In the genomic region with DNA sequence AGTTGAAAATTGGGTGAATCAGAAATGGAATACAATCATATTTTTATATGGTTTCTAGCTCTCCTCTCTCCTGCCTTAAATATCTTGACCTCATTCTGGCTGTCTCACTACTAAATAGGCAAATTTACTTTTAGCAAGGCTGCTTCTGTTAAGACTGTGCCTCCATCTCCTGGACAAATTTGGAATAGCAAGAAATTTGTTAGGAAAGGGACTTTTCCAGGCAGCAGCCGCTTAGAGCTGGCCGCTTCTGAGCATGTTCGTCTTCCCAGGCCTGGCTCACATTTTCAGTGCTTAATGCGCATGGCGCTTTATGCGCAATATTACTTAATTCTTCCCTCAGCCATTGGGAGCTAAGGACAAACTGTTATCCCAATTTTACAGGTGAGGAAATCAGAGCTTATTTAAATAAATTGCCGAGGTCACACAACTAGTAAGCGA, we compare ENCODE assay signal across 8 cellular contexts. TPM values are rescaled to one million over a fixed set of nuclear protein-coding genes. Genes with fewer than 3 reads are reported as not detected.
DNase-seq lines count a peak whose midpoint lies in the region; ATAC-seq and TF ChIP-seq lines count a peak whose summit lies in the region.

No MANE protein-coding gene starts in this region.

- H3K4me1 ChIP-seq in CD4-positive, alpha-beta memory T cell (ENCODE audit: insufficient read depth, low read length) = peaks cover 28% of the 10 kb centered on the region
- peaks cover 15% of the 10 kb centered on the region for H3K4me1 ChIP-seq in HAP-1
- peaks cover 18 to 30% (median 26%) of the 10 kb centered on the region in 4 donors for H3K4me1 ChIP-seq in transverse colon

- DNase-seq in CD4-positive, alpha-beta memory T cell = peak; percentile 57 to 72 (median 70)
- DNase-seq in HAP-1 (ENCODE audit: low spot score in 2 of 2) (peak; percentile 68 to 70), NCI-H510A (lab: John Stamatoyannopoulos, UW) (peak; percentile 36), epithelial cell of proximal tubule (ENCODE audit: low read depth) (no peak), midbrain (lab: John Stamatoyannopoulos, UW) (peak; percentile 94), transverse colon (peak; percentile 63)
- peak; percentile 87 for DNase-seq in activated CD4-positive, alpha-beta T cell treated with anti-CD3 and anti-CD28 coated beads, Interleukin-2, amount 10 ng/mL, durations not matched to agents 24 days and 14 days

- intact Hi-C loops in CD4-positive, alpha-beta memory T cell (cut with micrococcal nuclease) = loop anchor here (1.0 to 5.0 kb wide), 7 partner anchors 36 to 989 kb away; partner anchors contain the start of genes BCL2L13, MICAL3, TUBA8 and USP18
- intact Hi-C loops in activated CD4-positive, alpha-beta T cell treated with anti-CD3 and anti-CD28 coated beads, Interleukin-2, amount 10 ng/mL, durations not matched to agents 24 days and 14 days (cut with micrococcal nuclease) = loop anchor here (1.0 to 5.0 kb wide), 4 partner anchors 73 to 999 kb away; no protein-coding TSS in a partner anchor
- intact Hi-C loops in transverse colon (cut with DNase I; ENCODE audit: low total_unique reads) = loop anchor here (2.0 to 10.0 kb wide), 4 partner anchors 51 to 244 kb away; partner anchors contain the start of gene MICAL3

- peaks cover 14% of the 10 kb centered on the region for H3K36me3 ChIP-seq in CD4-positive, alpha-beta memory T cell (ENCODE audit: insufficient read depth, low read length)
- H3K36me3 ChIP-seq in HAP-1 (replicated peaks) (peaks cover 16% of the 10 kb centered on the region), transverse colon (peaks cover 0 to 6% (median 2%) of the 10 kb centered on the region in 4 donors)

- TF ChIP-seq EP300 in transverse colon (IDR thresholded peaks at IDR 0.05; ENCODE audit: low read depth) = no peak

- ATAC-seq in GM21786 (IDR thresholded peaks at IDR 0.05; ENCODE audit: unreplicated experiment) = no peak

- H3K27me3 ChIP-seq in CD4-positive, alpha-beta memory T cell (ENCODE audit: insufficient read depth, low read length) = no peaks in the 10 kb centered on the region
- no peaks in the 10 kb centered on the region for H3K27me3 ChIP-seq in HAP-1 (ENCODE audit: low read depth)
- H3K27me3 ChIP-seq in transverse colon = no peaks in the 10 kb centered on the region

- CTCF ChIA-PET in CD4-positive, alpha-beta memory T cell (lab: Charles Lee; ENCODE audit: partially characterized antibody) = interaction anchor here (0.7 to 9.0 kb wide), 25 partner anchors 11 to 992 kb away, joined by 3 to 226 read pairs (median 5); no protein-coding TSS in a partner anchor

- no peaks in the 10 kb centered on the region for H3K27me3 Mint-ChIP-seq in CD4-positive, alpha-beta memory T cell
- peaks cover 2% of the 10 kb centered on the region for H3K27me3 Mint-ChIP-seq in activated CD4-positive, alpha-beta T cell treated with anti-CD3 and anti-CD28 coated beads, Interleukin-2, amount 10 ng/mL, durations not matched to agents 24 days and 14 days

- peak; percentile 94 for TF ChIP-seq CTCF in epithelial cell of proximal tubule (conservative IDR thresholded peaks at IDR 0.05; ENCODE audit: low read depth, low read length)
- peak; percentile 82 to 96 (median 84) for TF ChIP-seq CTCF in transverse colon (IDR thresholded peaks at IDR 0.05)

- peaks cover 23 to 42% (median 33%) of the 10 kb centered on the region in 4 donors for H3K4me1 Mint-ChIP-seq in CD4-positive, alpha-beta memory T cell
- H3K4me1 Mint-ChIP-seq in activated CD4-positive, alpha-beta T cell treated with anti-CD3 and anti-CD28 coated beads, Interleukin-2, amount 10 ng/mL, durations not matched to agents 24 days and 14 days = peaks cover 27% of the 10 kb centered on the region

- H3K27ac ChIP-seq in CD4-positive, alpha-beta memory T cell (ENCODE audit: low read depth, low read length) = peak overlapping the region; percentile 72
- H3K27ac ChIP-seq in transverse colon = peak overlapping the region; percentile 87 to 91 (median 90)

- 23 to 26% methylated on average over 8 of the region's 8 CpGs for WGBS in transverse colon (ENCODE audit: low coverage in 1 of 2), 2 donors

- peak overlapping the region; percentile 49 to 78 (median 60) for H3K4me3 Mint-ChIP-seq in CD4-positive, alpha-beta memory T cell
- peak overlapping the region; percentile 64 for H3K4me3 Mint-ChIP-seq in activated CD4-positive, alpha-beta T cell treated with anti-CD3 and anti-CD28 coated beads, Interleukin-2, amount 10 ng/mL, durations not matched to agents 24 days and 14 days

- H3K4me3 ChIP-seq in CD4-positive, alpha-beta memory T cell (ENCODE audit: low read length in 2 of 2) = no peak overlapping the region
- H3K4me3 ChIP-seq in HAP-1 (no peak overlapping the region), epithelial cell of proximal tubule (ENCODE audit: low read depth, low read length) (no peak overlapping the region), transverse colon (no peak overlapping the region)

- no peaks in the 10 kb centered on the region for H3K9me3 ChIP-seq in CD4-positive, alpha-beta memory T cell (ENCODE audit: control insufficient read depth in 1 of 2, low read length in 2 of 2)
- H3K9me3 ChIP-seq in HAP-1 = no peaks in the 10 kb centered on the region
- H3K9me3 ChIP-seq in transverse colon = no peaks in the 10 kb centered on the region

- POLR2A ChIA-PET in CD4-positive, alpha-beta memory T cell (lab: Charles Lee; ENCODE audit: partially characterized antibody) = interaction anchor here (0.7 to 3.8 kb wide), 10 partner anchors 10 to 334 kb away, joined by 3 to 37 read pairs (median 3); partner anchors contain the start of gene USP18

- no peak for TF ChIP-seq POLR2A in transverse colon (IDR thresholded peaks at IDR 0.05)

- in situ Hi-C loops in HAP-1 (cut with MboI; ENCODE audit: low sequenced_read_pairs) = no loop called here
- in situ Hi-C loops in transverse colon (cut with MboI; ENCODE audit: low pct_ligation_motif_present in 1 of 4, low pct_unique_long_range_greater_than_20kb in 1 of 4, low sequenced_read_pairs in 3 of 4) = loop anchor here in 2 of 4 donors (10.0 kb wide), 2 partner anchors 51 to 241 kb away; partner anchors contain the start of gene MICAL3 (in 1 of the 2)

- H3K36me3 Mint-ChIP-seq in CD4-positive, alpha-beta memory T cell = peaks cover 17 to 26% of the 10 kb centered on the region in 2 donors
- H3K36me3 Mint-ChIP-seq in activated CD4-positive, alpha-beta T cell treated with anti-CD3 and anti-CD28 coated beads, Interleukin-2, amount 10 ng/mL, durations not matched to agents 24 days and 14 days (ENCODE audit: low read depth) = peaks cover 20% of the 10 kb centered on the region

- H3K27ac Mint-ChIP-seq in CD4-positive, alpha-beta memory T cell = peak overlapping the region; percentile 68 to 88 (median 81)
- H3K27ac Mint-ChIP-seq in activated CD4-positive, alpha-beta T cell treated with anti-CD3 and anti-CD28 coated beads, Interleukin-2, amount 10 ng/mL, durations not matched to agents 24 days and 14 days = no peak overlapping the region

- H3K9me3 Mint-ChIP-seq in CD4-positive, alpha-beta memory T cell = peaks cover 0 to 5% (median 0%) of the 10 kb centered on the region in 8 donors
- H3K9me3 Mint-ChIP-seq in activated CD4-positive, alpha-beta T cell treated with anti-CD3 and anti-CD28 coated beads, Interleukin-2, amount 10 ng/mL, durations not matched to agents 24 days and 14 days = no peaks in the 10 kb centered on the region

RNA-seq across cellular contexts. Expression of gene PEX26, which starts 1.7 kb away (rescaled TPM):
- total RNA-seq in CD4-positive, alpha-beta memory T cell = 10 to 100 TPM; 39.1 to 39.6 TPM
- 1 to 10 TPM; 1.4 to 6.3 TPM for polyA plus RNA-seq in CD4-positive, alpha-beta memory T cell
- total RNA-seq in activated CD4-positive, alpha-beta T cell treated with anti-CD3 and anti-CD28 coated beads, Interleukin-2, amount 10 ng/mL, durations not matched to agents 24 days and 14 days = 53.5 and 54.0 TPM in 2 replicates
- 23.9 and 30.6 TPM in 2 replicates for total RNA-seq in epithelial cell of proximal tubule
- 100 to 1,000 TPM in 2 of 4 donors, 10 to 100 TPM in 2; 46.4 to 211 (median 93.4) TPM for total RNA-seq in transverse colon

RNA-seq across cellular contexts. Expression of gene TUBA8, which starts 34.5 kb away (rescaled TPM):
- total RNA-seq in CD4-positive, alpha-beta memory T cell = 1 to 10 TPM; 1.9 to 2.7 TPM
- 1 to 10 TPM in 1 of 2 donors, under 1 TPM in 1; 0.33 to 1.0 TPM for polyA plus RNA-seq in CD4-positive, alpha-beta memory T cell
- total RNA-seq in activated CD4-positive, alpha-beta T cell treated with anti-CD3 and anti-CD28 coated beads, Interleukin-2, amount 10 ng/mL, durations not matched to agents 24 days and 14 days = 1.2 and 1.7 TPM in 2 replicates
- total RNA-seq in epithelial cell of proximal tubule (0.22 TPM in 1 of 2 replicates, not detected in the other), transverse colon (1 to 10 TPM in 3 of 4 donors, not detected in 1; 1.4 to 3.0 (median 2.0) TPM)

RNA-seq across cellular contexts. Expression of gene MICAL3, which starts 51.7 kb away (rescaled TPM):
- 10 to 100 TPM; 25.9 to 28.9 TPM for total RNA-seq in CD4-positive, alpha-beta memory T cell
- 1 to 10 TPM in 1 of 2 donors, under 1 TPM in 1; 0.97 to 2.9 TPM for polyA plus RNA-seq in CD4-positive, alpha-beta memory T cell
- 47.0 and 51.2 TPM in 2 replicates for total RNA-seq in activated CD4-positive, alpha-beta T cell treated with anti-CD3 and anti-CD28 coated beads, Interleukin-2, amount 10 ng/mL, durations not matched to agents 24 days and 14 days
- total RNA-seq in epithelial cell of proximal tubule (43.0 and 47.5 TPM in 2 replicates), transverse colon (100 to 1,000 TPM in 2 of 4 donors, 10 to 100 TPM in 2; 84.2 to 290 (median 151) TPM)
